11 cellular contexts compared by ENCODE assay signal in the genomic region with DNA sequence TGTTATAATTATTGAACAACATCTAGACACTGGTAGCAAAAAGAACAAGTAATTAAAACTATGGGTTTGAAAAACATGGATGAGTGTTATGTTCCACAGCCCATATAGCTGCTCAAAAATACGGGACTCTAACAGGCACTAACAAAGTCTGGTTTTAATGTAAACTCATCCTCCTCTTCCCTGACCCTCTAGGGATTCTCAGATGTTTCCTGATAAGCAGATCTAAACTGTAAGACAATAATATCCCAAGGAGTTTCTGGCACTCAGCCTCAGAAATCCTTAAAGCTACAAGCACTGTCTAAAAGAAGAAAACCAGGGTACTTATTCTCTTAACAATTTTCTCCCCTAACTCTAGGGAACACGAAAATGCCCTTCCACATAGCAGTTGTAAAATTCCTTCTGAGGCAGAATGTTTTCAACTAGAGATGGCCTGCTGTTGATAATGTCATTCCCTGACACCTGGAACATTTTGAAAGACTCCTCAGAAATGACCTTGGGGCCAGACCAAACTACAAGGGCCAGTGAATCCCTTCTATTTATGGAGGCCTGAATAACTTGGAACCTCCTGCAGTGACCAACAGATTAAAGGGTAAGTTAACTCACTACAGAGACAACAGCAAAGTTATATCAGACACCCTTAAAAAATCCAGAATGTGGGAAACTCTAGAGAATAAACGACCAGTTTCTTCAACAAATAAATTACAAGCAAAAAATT. TPM values are rescaled to one million over a fixed set of nuclear protein-coding genes. Genes with fewer than 3 reads are reported as not detected.
DNase-seq lines count a peak whose midpoint lies in the region; ATAC-seq, FAIRE-seq and TF ChIP-seq lines count a peak whose summit lies in the region.
"Had no signal": no experiment of that assay in that cellular context is flagged by ENCODE, and none has a peak within 500 bp of the region (broad histone marks: within the 10 kb centered on the region; RNA-seq: fewer than 3 reads in every experiment).

No MANE protein-coding gene starts in this region.

- peak; percentile 38 for DNase-seq in Karpas-422
- DNase-seq in adipocyte (ENCODE audit: low read depth) = peak; percentile 59
- no peak for DNase-seq in keratinocyte (ENCODE audit: low read depth, low spot score)
- DNase-seq in smooth muscle cell (lab: John Stamatoyannopoulos, UW; ENCODE audit: unreplicated experiment) = no peak
- no peak for DNase-seq in T-helper 9 cell
- DNase-seq in upper lobe of left lung = no peak
- no peak for DNase-seq in H7
- DNase-seq: activated CD4-positive, alpha-beta memory T cell treated with anti-CD3 and anti-CD28 coated beads, Interleukin-2, amount 10 ng/mL, durations not matched to agents 7 days and 5 days; left cardiac atrium; NCI-H2107 had no signal

- no peaks in the 10 kb centered on the region for H3K27me3 ChIP-seq in Karpas-422 (ENCODE audit: low read length)
- no peaks in the 10 kb centered on the region for H3K27me3 ChIP-seq in adipocyte (replicated peaks; ENCODE audit: control insufficient read depth, insufficient read depth, low read length)
- no peaks in the 10 kb centered on the region for H3K27me3 ChIP-seq in keratinocyte (ENCODE audit: control insufficient read depth, extremely low read depth, insufficient read depth, low read length)
- no peaks in the 10 kb centered on the region for H3K27me3 ChIP-seq in smooth muscle cell (ENCODE audit: low read depth)
- no peaks in the 10 kb centered on the region for H3K27me3 ChIP-seq in upper lobe of left lung
- no peaks in the 10 kb centered on the region for H3K27me3 ChIP-seq in H7 (ENCODE audit: control insufficient read depth, insufficient read depth, low read length)
- H3K27me3 ChIP-seq: SJCRH30 had no signal

- no peaks in the 10 kb centered on the region for H3K9me1 ChIP-seq in keratinocyte (ENCODE audit: control insufficient read depth, extremely low read depth, insufficient read depth, low read length)

- peaks cover 39% of the 10 kb centered on the region for H3K4me1 ChIP-seq in Karpas-422 (ENCODE audit: low read length)
- H3K4me1 ChIP-seq in adipocyte (ENCODE audit: control insufficient read depth, insufficient read depth, low read length) = peaks cover 57% of the 10 kb centered on the region
- H3K4me1 ChIP-seq in keratinocyte (ENCODE audit: control insufficient read depth, extremely low read depth, insufficient read depth, low read length) = peaks cover 30% of the 10 kb centered on the region
- peaks cover 28% of the 10 kb centered on the region for H3K4me1 ChIP-seq in smooth muscle cell (ENCODE audit: low read depth)
- peaks cover 10 to 41% (median 20%) of the 10 kb centered on the region in 4 donors for H3K4me1 ChIP-seq in upper lobe of left lung

- 14% methylated on average over 3 of the region's 3 CpGs for WGBS in smooth muscle cell (ENCODE audit: low lambda C conversion rate)
- WGBS in upper lobe of left lung, 2 donors = 43 to 45% methylated on average over 3 of the region's 3 CpGs

- H3K27ac ChIP-seq in Karpas-422 (ENCODE audit: low read length) = peak overlapping the region; percentile 35
- H3K27ac ChIP-seq in keratinocyte (ENCODE audit: control insufficient read depth, insufficient read depth, low read length) = peak overlapping the region; percentile 1
- peak overlapping the region; percentile 88 for H3K27ac ChIP-seq in smooth muscle cell (ENCODE audit: low read depth)
- H3K27ac ChIP-seq in upper lobe of left lung = peak overlapping the region in 2 of 4 donors; percentile 34 to 57
- H3K27ac ChIP-seq: SJCRH30 had no signal

- no peak for ATAC-seq in upper lobe of left lung (ENCODE audit: low FRiP score in 2 of 2)

- peaks cover 21% of the 10 kb centered on the region for H3F3A ChIP-seq in smooth muscle cell (ENCODE audit: low read depth)

- no peak overlapping the region for H3K4me2 ChIP-seq in Karpas-422 (ENCODE audit: low read depth, low read length, poor library complexity, severe bottlenecking)
- peak overlapping the region; percentile 47 for H3K4me2 ChIP-seq in keratinocyte (ENCODE audit: control insufficient read depth, extremely low read depth, insufficient read depth, low read depth, low read length)
- peak overlapping the region; percentile 75 for H3K4me2 ChIP-seq in smooth muscle cell

- H4K20me1 ChIP-seq in Karpas-422 (ENCODE audit: insufficient read depth, low read depth, low read length) (no peaks in the 10 kb centered on the region), keratinocyte (ENCODE audit: control insufficient read depth, extremely low read depth, insufficient read depth, low read length) (no peaks in the 10 kb centered on the region), smooth muscle cell (ENCODE audit: low read depth) (peaks cover 60% of the 10 kb centered on the region)

- H3K9me2 ChIP-seq in Karpas-422 (replicated peaks; ENCODE audit: insufficient read depth, low read length) = no peaks in the 10 kb centered on the region

- H3K9ac ChIP-seq in Karpas-422 (ENCODE audit: low read length) (no peak overlapping the region), adipocyte (ENCODE audit: low read length) (peak overlapping the region; percentile 55), keratinocyte (ENCODE audit: control insufficient read depth, extremely low read depth, insufficient read depth, low read length) (no peak overlapping the region), smooth muscle cell (ENCODE audit: low read depth) (peak overlapping the region; percentile 15)

- FAIRE-seq in keratinocyte (lab: Jason Lieb, UNC) = no peak

- no peak for TF ChIP-seq POLR2A in upper lobe of left lung (IDR thresholded peaks at IDR 0.05)

- no peak overlapping the region for H3K4me3 ChIP-seq in Karpas-422 (ENCODE audit: low read length)
- H3K4me3 ChIP-seq in adipocyte (ENCODE audit: low read length) = peak overlapping the region; percentile 57
- no peak overlapping the region for H3K4me3 ChIP-seq in keratinocyte (ENCODE audit: control insufficient read depth in 2 of 3, extremely low read depth in 1 of 3, insufficient read depth in 2 of 3, low read depth in 1 of 3, low read length in 3 of 3)
- H3K4me3 ChIP-seq in smooth muscle cell = peak overlapping the region; percentile 6
- H3K4me3 ChIP-seq in upper lobe of left lung = no peak overlapping the region
- H3K4me3 ChIP-seq in H7 (ENCODE audit: insufficient read depth, low read depth, low read length) = no peak overlapping the region
- H3K4me3 ChIP-seq: SJCRH30 had no signal

- peaks cover 91% of the 10 kb centered on the region for H3K79me2 ChIP-seq in Karpas-422 (ENCODE audit: low read length)
- H3K79me2 ChIP-seq in keratinocyte (ENCODE audit: control insufficient read depth, insufficient read depth, low read length) = peaks cover 97% of the 10 kb centered on the region
- peaks cover 97% of the 10 kb centered on the region for H3K79me2 ChIP-seq in smooth muscle cell (ENCODE audit: low read depth)

- TF ChIP-seq CTCF in keratinocyte (optimal IDR thresholded peaks at IDR 0.05 in 1 of 3, IDR thresholded peaks at IDR 0.05 in 1 of 3, conservative IDR thresholded peaks at IDR 0.05 in 1 of 3; ENCODE audit: extremely low read depth in 1 of 3, insufficient read depth in 2 of 3, low read length in 3 of 3) = no peak
- TF ChIP-seq CTCF in smooth muscle cell (IDR thresholded peaks at IDR 0.05; ENCODE audit: borderline replicate concordance, insufficient read depth, poor library complexity, severe bottlenecking) = no peak
- TF ChIP-seq CTCF in upper lobe of left lung (IDR thresholded peaks at IDR 0.05) = no peak

- H3K9me3 ChIP-seq in Karpas-422 (ENCODE audit: low read length) (no peaks in the 10 kb centered on the region), adipocyte (ENCODE audit: control insufficient read depth, low read length) (no peaks in the 10 kb centered on the region), keratinocyte (ENCODE audit: control insufficient read depth, low read depth, low read length) (no peaks in the 10 kb centered on the region), smooth muscle cell (replicated peaks; ENCODE audit: low read depth) (no peaks in the 10 kb centered on the region), upper lobe of left lung (no peaks in the 10 kb centered on the region)
- H3K9me3 ChIP-seq: SJCRH30 had no signal

- H2AFZ ChIP-seq in Karpas-422 (ENCODE audit: low read length) (no peak overlapping the region), keratinocyte (ENCODE audit: control insufficient read depth, low read length) (no peak overlapping the region), smooth muscle cell (ENCODE audit: low read depth) (no peak overlapping the region)

- no peaks in the 10 kb centered on the region for H3K36me3 ChIP-seq in Karpas-422 (ENCODE audit: insufficient read depth, low read length)
- peaks cover 32% of the 10 kb centered on the region for H3K36me3 ChIP-seq in adipocyte (ENCODE audit: control insufficient read depth, insufficient read depth, low read length, severe bottlenecking)
- peaks cover 5 to 8% of the 10 kb centered on the region in 2 experiments for H3K36me3 ChIP-seq in keratinocyte (ENCODE audit: control insufficient read depth in 2 of 2, extremely low read depth in 1 of 2, insufficient read depth in 2 of 2, low read length in 2 of 2)
- no peaks in the 10 kb centered on the region for H3K36me3 ChIP-seq in smooth muscle cell (ENCODE audit: low read depth)
- no peaks in the 10 kb centered on the region for H3K36me3 ChIP-seq in upper lobe of left lung
- no peaks in the 10 kb centered on the region for H3K36me3 ChIP-seq in H7 (replicated peaks; ENCODE audit: control insufficient read depth, insufficient read depth, low read length)
- H3K36me3 ChIP-seq: SJCRH30 had no signal

- no peak for TF ChIP-seq EP300 in upper lobe of left lung (IDR thresholded peaks at IDR 0.05)

- dilution Hi-C loops in keratinocyte (cut with MboI; ENCODE audit: extremely low pct_ligation_motif_present, low sequenced_read_pairs) = no loop called here

RNA-seq across cellular contexts. Expression of a gene that starts 12.7 kb away (rescaled TPM):
- total RNA-seq in Karpas-422 (2014; rRNA removed; shearing (Covaris generic); ENCODE audit: low replicate concordance) = 13.8 and 16.2 TPM in 2 replicates
- 7.7 to 26.9 TPM (median 15.8 TPM) in 3 replicates for polyA plus RNA-seq in keratinocyte
- polyA plus RNA-seq in keratinocyte (2011; ENCODE audit: low read depth) = 6.0 TPM
- 11.3 and 16.1 TPM in 2 replicates for polyA plus RNA-seq in keratinocyte (2011; cell fraction: cytosol; rRNA removed)
- polyA plus RNA-seq in keratinocyte (2011; cell fraction: nucleus; rRNA removed) = 44.5 and 44.6 TPM in 2 replicates
- 8.3 and 17.3 TPM in 2 replicates for polyA plus RNA-seq in keratinocyte (2012; ENCODE audit: low replicate concordance)
- polyA minus RNA-seq in keratinocyte = 11.3 to 23.3 TPM (median 17.7 TPM) in 3 replicates
- polyA minus RNA-seq in keratinocyte (2011; cell fraction: cytosol; rRNA and poly(A)+ RNA removed) = 7.1 TPM
- 22.1 and 39.7 TPM in 2 replicates for polyA minus RNA-seq in keratinocyte (2011; cell fraction: nucleus; rRNA and poly(A)+ RNA removed)
- 14.1 and 17.9 TPM in 2 replicates for total RNA-seq in smooth muscle cell
- polyA plus RNA-seq in smooth muscle cell = 9.4 and 12.7 TPM in 2 replicates
- 10 to 100 TPM; 10.1 to 18.9 (median 12.6) TPM for total RNA-seq in upper lobe of left lung
- total RNA-seq in H7 (2014; rRNA removed; shearing (Covaris generic)) = 8.5 and 16.9 TPM in 2 replicates

Comparison
In these comparisons a context has a peak if more than half of its experiments do, and no peak if none do; other contexts are left out.
1. DNase-seq: peak in Karpas-422 (single experiment) and adipocyte (single experiment); none in keratinocyte (single experiment), smooth muscle cell (single experiment), T-helper 9 cell (single experiment), upper lobe of left lung (0 of 2) and H7 (single experiment).
2. H3K4me3 ChIP-seq: peak in adipocyte (single experiment) and smooth muscle cell (single experiment); none in Karpas-422 (single experiment), keratinocyte (0 of 3), upper lobe of left lung (0 of 4) and H7 (single experiment).
3. H3K9ac ChIP-seq: peak in adipocyte (single experiment) and smooth muscle cell (single experiment); none in Karpas-422 (single experiment) and keratinocyte (single experiment).